ENCODE assay signal across 18 cellular contexts in genomic region chr14:89629383-89629782, GRCh38.
DNase-seq lines count a peak whose midpoint lies in the region; ATAC-seq and TF ChIP-seq lines count a peak whose summit lies in the region.
"Had no signal": no experiment of that assay in that cellular context is flagged by ENCODE, and none has a peak within 500 bp of the region (broad histone marks: within the 10 kb centered on the region; RNA-seq: fewer than 3 reads in every experiment).

No MANE protein-coding gene starts in this region.

- CTCF ChIA-PET in activated naive CD4-positive, alpha-beta T cell treated with anti-CD3 and anti-CD28 coated beads, Interleukin-2, amount 10 ng/mL, durations not matched to agents 7 days and 5 days (lab: Charles Lee), result interaction anchor here (1.9 kb wide), 1 partner anchor 10 kb away, joined by 8 read pairs; no protein-coding TSS in a partner anchor
- CTCF ChIA-PET in PC-3 (lab: Charles Lee), result no interaction called here

- H3K4me1 ChIP-seq in SJSA1 (replicated peaks) (peaks cover 22% of the 10 kb centered on the region), esophagus muscularis mucosa (peaks cover 7 to 14% (median 13%) of the 10 kb centered on the region in 4 donors), PC-3 (ENCODE audit: insufficient read depth, low read length) (no peaks in the 10 kb centered on the region), prostate gland (replicated peaks) (no peaks in the 10 kb centered on the region)
- H3K4me1 ChIP-seq: Caco-2 had no signal

- H4K20me1 ChIP-seq in PC-3 (ENCODE audit: low read length), result no peaks in the 10 kb centered on the region

- intact Hi-C loops in esophagus muscularis mucosa (cut with DNase I), result no loop called here
- intact Hi-C loops in PC-3 (cut with micrococcal nuclease), result no loop called here
- intact Hi-C loops in prostate gland (cut with DNase I), result loop anchor here (10.0 kb wide), 1 partner anchor 205 kb away; no protein-coding TSS in a partner anchor

- TF ChIP-seq CTCF in esophagus muscularis mucosa (IDR thresholded peaks at IDR 0.05) (no peak), PC-3 (conservative IDR thresholded peaks at IDR 0.05; ENCODE audit: low read depth, low read length) (no peak), prostate gland (IDR thresholded peaks at IDR 0.05) (no peak)

- no peak overlapping the region for H3K4me3 ChIP-seq in SJSA1
- no peak overlapping the region for H3K4me3 ChIP-seq in esophagus muscularis mucosa
- no peak overlapping the region for H3K4me3 ChIP-seq in PC-3 (ENCODE audit: low read length)
- H3K4me3 ChIP-seq in prostate gland, result no peak overlapping the region
- H3K4me3 ChIP-seq: body of pancreas, colonic mucosa, lung had no signal

- peak overlapping the region; percentile 66 for H3K27ac Mint-ChIP-seq in activated naive CD4-positive, alpha-beta T cell treated with anti-CD3 and anti-CD28 coated beads, Interleukin-2, amount 10 ng/mL, durations not matched to agents 7 days and 5 days
- H3K27ac Mint-ChIP-seq in stimulated activated naive CD8-positive, alpha-beta T cell treated with anti-CD3 and anti-CD28 coated beads, Interleukin-15, amount 100 ng/mL, for 72 hours, result peak overlapping the region; percentile 28 to 90

- TF ChIP-seq POLR2A in esophagus muscularis mucosa (IDR thresholded peaks at IDR 0.05; ENCODE audit: low read depth) (no peak), prostate gland (IDR thresholded peaks at IDR 0.05) (no peak)

- peaks cover 20% of the 10 kb centered on the region for H3K9me3 Mint-ChIP-seq in activated naive CD4-positive, alpha-beta T cell treated with anti-CD3 and anti-CD28 coated beads, Interleukin-2, amount 10 ng/mL, durations not matched to agents 7 days and 5 days
- H3K9me3 Mint-ChIP-seq in stimulated activated naive CD8-positive, alpha-beta T cell treated with anti-CD3 and anti-CD28 coated beads, Interleukin-15, amount 100 ng/mL, for 72 hours, result peaks cover 24 to 34% of the 10 kb centered on the region in 2 donors

- POLR2A ChIA-PET in PC-3 (lab: Charles Lee; ENCODE audit: unreplicated experiment), result no interaction called here

- H3K27me3 ChIP-seq in SJSA1 (replicated peaks) (no peaks in the 10 kb centered on the region), esophagus muscularis mucosa (no peaks in the 10 kb centered on the region), PC-3 (ENCODE audit: low read length) (no peaks in the 10 kb centered on the region), prostate gland (replicated peaks; ENCODE audit: insufficient read depth) (no peaks in the 10 kb centered on the region)
- H3K27me3 ChIP-seq: body of pancreas, colonic mucosa had no signal

- ATAC-seq in stimulated activated naive CD8-positive, alpha-beta T cell treated with anti-CD3 and anti-CD28 coated beads, Interleukin-15, amount 100 ng/mL, for 72 hours, result no peak
- ATAC-seq in PC-3 (no peak), HG03521 (IDR thresholded peaks at IDR 0.05; ENCODE audit: unreplicated experiment) (no peak)
- ATAC-seq: body of pancreas had no signal

- no peak for DNase-seq in activated naive CD4-positive, alpha-beta T cell treated with anti-CD3 and anti-CD28 coated beads, Interleukin-2, amount 10 ng/mL, durations not matched to agents 7 days and 5 days
- no peak for DNase-seq in activated naive CD4-positive, alpha-beta T cell treated with Interleukin-2 at 50 U/mL for 16 hours
- DNase-seq in SJSA1 (ENCODE audit: low read depth in 1 of 2, low spot score in 2 of 2), result no peak
- peak; percentile 57 for DNase-seq in esophagus muscularis mucosa (ENCODE audit: extremely low spot score)
- no peak for DNase-seq in stimulated activated naive CD8-positive, alpha-beta T cell treated with anti-CD3 and anti-CD28 coated beads, Interleukin-15, amount 100 ng/mL, for 72 hours
- no peak for DNase-seq in PC-3
- DNase-seq in prostate gland (ENCODE audit: low spot score), result no peak
- DNase-seq: activated T-cell treated with anti-CD3 and anti-CD28 coated beads, Interleukin-2, amount 50 U/mL, for 48 hours; body of pancreas; Caco-2; colonic mucosa; NCI-H345; SIG-M5; stimulated activated CD4-positive, alpha-beta T cell treated with anti-CD3 and anti-CD28 coated beads, Interleukin-15, amount 100 ng/mL, for 24 hours; T1000 had no signal

- no peak overlapping the region for H3K9ac ChIP-seq in PC-3 (ENCODE audit: low read length)

- H3K36me3 Mint-ChIP-seq in activated naive CD4-positive, alpha-beta T cell treated with anti-CD3 and anti-CD28 coated beads, Interleukin-2, amount 10 ng/mL, durations not matched to agents 7 days and 5 days, result peaks cover 22% of the 10 kb centered on the region

- H3K27me3 Mint-ChIP-seq in activated naive CD4-positive, alpha-beta T cell treated with anti-CD3 and anti-CD28 coated beads, Interleukin-2, amount 10 ng/mL, durations not matched to agents 7 days and 5 days, result no peaks in the 10 kb centered on the region
- no peaks in the 10 kb centered on the region for H3K27me3 Mint-ChIP-seq in stimulated activated naive CD8-positive, alpha-beta T cell treated with anti-CD3 and anti-CD28 coated beads, Interleukin-15, amount 100 ng/mL, for 72 hours

- no peak overlapping the region for H2AFZ ChIP-seq in PC-3 (ENCODE audit: low read length)

- WGBS in esophagus muscularis mucosa, result 91% methylated on average over 8 of the region's 8 CpGs
- 65% methylated on average over 8 of the region's 8 CpGs for WGBS in prostate gland

- H3K79me2 ChIP-seq in PC-3 (ENCODE audit: low read length), result no peaks in the 10 kb centered on the region

- H3K9me2 ChIP-seq in PC-3 (replicated peaks; ENCODE audit: low read length), result no peaks in the 10 kb centered on the region

- no peaks in the 10 kb centered on the region for H3K36me3 ChIP-seq in SJSA1
- H3K36me3 ChIP-seq in esophagus muscularis mucosa, result no peaks in the 10 kb centered on the region
- no peaks in the 10 kb centered on the region for H3K36me3 ChIP-seq in PC-3 (ENCODE audit: low read depth, low read length)
- no peaks in the 10 kb centered on the region for H3K36me3 ChIP-seq in prostate gland
- H3K36me3 ChIP-seq: colonic mucosa had no signal

- H3K9me3 ChIP-seq in SJSA1 (replicated peaks) (no peaks in the 10 kb centered on the region), esophagus muscularis mucosa (no peaks in the 10 kb centered on the region), PC-3 (ENCODE audit: low read length) (no peaks in the 10 kb centered on the region), prostate gland (no peaks in the 10 kb centered on the region)
- H3K9me3 ChIP-seq: body of pancreas, Caco-2, colonic mucosa had no signal

- H3K27ac ChIP-seq in SJSA1 (0 out of 2 replicates have a peak overlapping the region, but pooled peaks have one; percentile 89), esophagus muscularis mucosa (replicated peaks in 1 of 4) (no peak overlapping the region), PC-3 (ENCODE audit: low read length) (no peak overlapping the region), prostate gland (no peak overlapping the region)
- H3K27ac ChIP-seq: body of pancreas, colonic mucosa, epithelial cell of prostate had no signal

- peaks cover 48% of the 10 kb centered on the region for H3K4me1 Mint-ChIP-seq in activated naive CD4-positive, alpha-beta T cell treated with anti-CD3 and anti-CD28 coated beads, Interleukin-2, amount 10 ng/mL, durations not matched to agents 7 days and 5 days
- peaks cover 85% of the 10 kb centered on the region for H3K4me1 Mint-ChIP-seq in stimulated activated naive CD8-positive, alpha-beta T cell treated with anti-CD3 and anti-CD28 coated beads, Interleukin-15, amount 100 ng/mL, for 72 hours

- H3K4me3 Mint-ChIP-seq in activated naive CD4-positive, alpha-beta T cell treated with anti-CD3 and anti-CD28 coated beads, Interleukin-2, amount 10 ng/mL, durations not matched to agents 7 days and 5 days, result no peak overlapping the region
- H3K4me3 Mint-ChIP-seq in stimulated activated naive CD8-positive, alpha-beta T cell treated with anti-CD3 and anti-CD28 coated beads, Interleukin-15, amount 100 ng/mL, for 72 hours, result peak overlapping the region; percentile 14 to 61

- H3F3A ChIP-seq in PC-3 (ENCODE audit: low read length, unreplicated experiment), result no peaks in the 10 kb centered on the region

- TF ChIP-seq EP300 in esophagus muscularis mucosa (IDR thresholded peaks at IDR 0.05), result no peak

- no TSS peak for BruUV-seq in PC-3 (replicated peaks; lab: Mats Ljungman, UMichigan)

- no peak overlapping the region for H3K4me2 ChIP-seq in PC-3 (ENCODE audit: low read length)
